In the genomic region with DNA sequence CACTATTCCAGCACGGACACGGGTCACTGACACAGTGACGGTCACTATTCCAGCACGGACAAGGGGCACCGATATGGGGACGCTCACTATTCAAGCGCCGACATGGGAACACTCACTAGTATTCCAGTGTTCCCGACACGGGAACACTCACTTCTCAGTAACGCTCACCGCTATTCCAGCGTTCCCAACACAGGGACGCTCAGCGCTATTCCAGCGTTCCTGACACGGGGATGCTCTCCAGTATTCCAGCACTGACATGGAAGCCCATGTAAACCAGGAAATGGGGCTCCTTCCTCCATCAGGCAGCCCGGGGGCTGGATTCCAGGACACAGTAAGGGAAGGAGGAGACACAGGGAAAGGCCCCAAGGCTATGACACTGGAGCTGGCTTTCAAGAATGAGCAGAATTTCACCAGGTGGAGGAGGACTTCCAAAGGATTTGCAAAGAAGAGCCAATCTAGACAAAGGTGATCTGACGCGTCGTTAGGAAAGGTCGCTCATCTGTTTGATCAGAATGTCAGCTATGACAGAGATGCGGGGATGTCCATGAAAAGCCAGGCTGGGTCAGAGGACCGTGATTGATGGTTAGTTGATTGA, we compare ENCODE assay signal across 27 cellular contexts.
"Had no signal": no experiment of that assay in that cellular context is flagged by ENCODE, and none has a peak within 500 bp of the region (broad histone marks: within the 10 kb centered on the region; RNA-seq: fewer than 3 reads in every experiment).

No MANE protein-coding gene starts in this region.

- ATAC-seq: stimulated activated naive CD8-positive, alpha-beta T cell treated with anti-CD3 and anti-CD28 coated beads, Interleukin-15, Interleukin-2, amounts not matched to agents 100 U/mL and 50 U/mL, for 24 hours had no signal

- H3K4me3 Mint-ChIP-seq: naive thymus-derived CD4-positive, alpha-beta T cell; natural killer cell; nephron; neural progenitor cell; stimulated activated memory B cell treated with anti-CD40 and anti-IgM and Interleukin-4, amounts not matched to agents 10 μg/mL and 1 μg/mL and 100 μg/mL, for 72 hours; stimulated activated naive CD8-positive, alpha-beta T cell treated with anti-CD3 and anti-CD28 coated beads, Interleukin-15, amount 100 ng/mL, for 72 hours had no signal

- H3K4me1 Mint-ChIP-seq: nephron; stimulated activated memory B cell treated with anti-CD40 and anti-IgM and Interleukin-4, amounts not matched to agents 10 μg/mL and 1 μg/mL and 100 μg/mL, for 72 hours; stimulated activated naive CD8-positive, alpha-beta T cell treated with anti-CD3 and anti-CD28 coated beads, Interleukin-15, amount 100 ng/mL, for 72 hours had no signal

- DNase-seq: naive thymus-derived CD4-positive, alpha-beta T cell; natural killer cell; occipital lobe; retina; sigmoid colon; small intestine; stimulated activated CD4-positive, alpha-beta T cell treated with anti-CD3 and anti-CD28 coated beads, Interleukin-12 subunit alpha, Interleukin-12 subunit beta, amount 100 ng/mL, for 4 hours; stimulated activated CD4-positive, alpha-beta T cell treated with anti-CD3 and anti-CD28 coated beads, Interleukin-1b, Interleukin-23, amount 100 ng/mL, for 48 hours; stimulated activated CD4-positive, alpha-beta T cell treated with anti-CD3 and anti-CD28 coated beads, Interleukin-4, amount 100 ng/mL, for 1 hour; stimulated activated CD4-positive, alpha-beta T cell treated with anti-CD3 and anti-CD28 coated beads, Interleukin-4, amount 100 ng/mL, for 4 hours; stimulated activated CD8-positive, alpha-beta memory T cell treated with anti-CD3 and anti-CD28 coated beads, Interleukin-4, amount 100 ng/mL, for 48 hours; stimulated activated naive CD4-positive, alpha-beta T cell; stimulated activated naive CD8-positive, alpha-beta T cell treated with anti-CD3 and anti-CD28 coated beads, Interleukin-15, amount 100 ng/mL, for 72 hours; stimulated activated naive CD8-positive, alpha-beta T cell treated with anti-CD3 and anti-CD28 coated beads, Interleukin-15, Interleukin-2, amounts not matched to agents 100 U/mL and 50 U/mL, for 24 hours; substantia nigra; testis; tibial artery; transverse colon; upper lobe of left lung had no signal

- H3K9me3 Mint-ChIP-seq: naive thymus-derived CD4-positive, alpha-beta T cell; natural killer cell; stimulated activated naive CD8-positive, alpha-beta T cell treated with anti-CD3 and anti-CD28 coated beads, Interleukin-15, amount 100 ng/mL, for 72 hours had no signal

- H2AFZ ChIP-seq: neural progenitor cell had no signal

- H3K36me3 Mint-ChIP-seq: natural killer cell had no signal

- H3K27ac Mint-ChIP-seq: naive thymus-derived CD4-positive, alpha-beta T cell; natural killer cell; nephron; neural progenitor cell; stimulated activated memory B cell treated with anti-CD40 and anti-IgM and Interleukin-4, amounts not matched to agents 10 μg/mL and 1 μg/mL and 100 μg/mL, for 72 hours; stimulated activated naive CD8-positive, alpha-beta T cell treated with anti-CD3 and anti-CD28 coated beads, Interleukin-15, amount 100 ng/mL, for 72 hours had no signal

- H3K9me3 ChIP-seq: pancreas, prostate gland, right lobe of liver, sigmoid colon, suprapubic skin, testis, tibial artery, transverse colon, upper lobe of left lung, vagina had no signal

- H3K4me2 ChIP-seq: neural progenitor cell had no signal

- H3K27me3 ChIP-seq: neural progenitor cell, pancreas, right lobe of liver, sigmoid colon, suprapubic skin, testis, tibial artery, transverse colon, upper lobe of left lung, vagina had no signal

- H3K27me3 Mint-ChIP-seq: naive thymus-derived CD4-positive, alpha-beta T cell; stimulated activated memory B cell treated with anti-CD40 and anti-IgM and Interleukin-4, amounts not matched to agents 10 μg/mL and 1 μg/mL and 100 μg/mL, for 72 hours; stimulated activated naive CD8-positive, alpha-beta T cell treated with anti-CD3 and anti-CD28 coated beads, Interleukin-15, amount 100 ng/mL, for 72 hours had no signal

- H3K36me3 ChIP-seq: neural progenitor cell, pancreas, prostate gland, right lobe of liver, sigmoid colon, transverse colon, vagina had no signal

- H3K4me3 ChIP-seq: neural progenitor cell, pancreas, prostate gland, right lobe of liver, sigmoid colon, suprapubic skin, testis, tibial artery, transverse colon, upper lobe of left lung, vagina had no signal

- H3K27ac ChIP-seq: neural progenitor cell, pancreas, prostate gland, right lobe of liver, sigmoid colon, suprapubic skin, testis, tibial artery, transverse colon, upper lobe of left lung, vagina had no signal

- H3K4me1 ChIP-seq: neural progenitor cell, pancreas, prostate gland, right lobe of liver, sigmoid colon, suprapubic skin, testis, tibial artery, transverse colon, upper lobe of left lung, vagina had no signal
